In genomic region chr9:19451240-19452087, GRCh38 we compare ENCODE assay signal across 11 cellular contexts. TPM values are rescaled to one million over a fixed set of nuclear protein-coding genes. Genes with fewer than 3 reads are reported as not detected.
A peak's percentile ranks its signal among the peaks of the same experiment; 100 is the strongest.
DNase-seq lines count a peak whose midpoint lies in the region; ATAC-seq and TF ChIP-seq lines count a peak whose summit lies in the region.
"Had no signal": no experiment of that assay in that cellular context is flagged by ENCODE, and none has a peak within 500 bp of the region (broad histone marks: within the 10 kb centered on the region; RNA-seq: fewer than 3 reads in every experiment).

No MANE protein-coding gene starts in this region.

- WGBS in spleen, 5 donors = 71 to 83% (median 77%) methylated on average over 9 of the region's 9 CpGs

- H3K4me1 Mint-ChIP-seq in natural killer cell treated with Interleukin-12 subunit alpha and Interleukin-12 subunit beta and Interleukin-15 and Interleukin-18, amount 100 ng/mL, for 72 hours (ENCODE audit: low read depth in 2 of 2) = no peaks in the 10 kb centered on the region
- H3K4me1 Mint-ChIP-seq: T-cell had no signal

- H3K4me1 ChIP-seq in spleen (peaks cover 0 to 1% (median 0%) of the 10 kb centered on the region in 6 donors), osteoblast (ENCODE audit: insufficient read depth, low read length) (no peaks in the 10 kb centered on the region)

- no peak overlapping the region for H3K4me2 ChIP-seq in osteoblast (ENCODE audit: insufficient read depth, low read length)

- no peaks in the 10 kb centered on the region for H4K20me1 ChIP-seq in osteoblast (ENCODE audit: insufficient read depth, low read length)

- H3K27ac ChIP-seq in spleen (peak overlapping the region in 5 of 8 donors; percentile 17 to 77 (median 58)), osteoblast (ENCODE audit: low read depth, low read length) (no peak overlapping the region)

- peaks cover 0 to 24% (median 3%) of the 10 kb centered on the region in 6 donors for H3K36me3 ChIP-seq in spleen
- no peaks in the 10 kb centered on the region for H3K36me3 ChIP-seq in osteoblast (ENCODE audit: insufficient read depth, low read length)

- DNase-seq in spleen (no peak), NCI-H1930 (lab: John Stamatoyannopoulos, UW) (no peak), osteoblast (ENCODE audit: insufficient read length, low spot score, missing footprints) (no peak)
- DNase-seq in natural killer cell treated with Interleukin-12 subunit alpha and Interleukin-12 subunit beta and Interleukin-15 and Interleukin-18, amount 100 ng/mL, for 72 hours (ENCODE audit: low spot score) = no peak
- DNase-seq: amniotic stem cell; NCI-H446 treated with DMSO at 0.1 percent for 48 hours; stimulated activated naive CD4-positive, alpha-beta T cell; T-cell had no signal

- H3K27me3 Mint-ChIP-seq in natural killer cell treated with Interleukin-12 subunit alpha and Interleukin-12 subunit beta and Interleukin-15 and Interleukin-18, amount 100 ng/mL, for 72 hours = no peaks in the 10 kb centered on the region
- H3K27me3 Mint-ChIP-seq: T-cell had no signal

- intact Hi-C loops in spleen (cut with DNase I; ENCODE audit: low total_unique reads) = loop anchor here (10.0 kb wide), 2 partner anchors 397 to 1197 kb away; no protein-coding TSS in a partner anchor

- TF ChIP-seq CTCF in spleen (IDR thresholded peaks at IDR 0.05 in 8 of 11, conservative IDR thresholded peaks at IDR 0.05 in 3 of 11) = no peak
- no peak for TF ChIP-seq CTCF in osteoblast (IDR thresholded peaks at IDR 0.05; ENCODE audit: extremely low read depth, low read depth, low read length)

- H3K4me3 ChIP-seq in spleen (peak overlapping the region in 2 of 8 donors; percentile 3 to 42), osteoblast (ENCODE audit: insufficient read depth, low read length) (no peak overlapping the region)

- no peak for TF ChIP-seq POLR2A in spleen (IDR thresholded peaks at IDR 0.05)

- H3K4me3 Mint-ChIP-seq in natural killer cell treated with Interleukin-12 subunit alpha and Interleukin-12 subunit beta and Interleukin-15 and Interleukin-18, amount 100 ng/mL, for 72 hours = no peak overlapping the region
- H3K4me3 Mint-ChIP-seq: T-cell had no signal

- no peak overlapping the region for H3K27ac Mint-ChIP-seq in natural killer cell treated with Interleukin-12 subunit alpha and Interleukin-12 subunit beta and Interleukin-15 and Interleukin-18, amount 100 ng/mL, for 72 hours
- H3K27ac Mint-ChIP-seq: T-cell had no signal

- H2AFZ ChIP-seq in osteoblast (ENCODE audit: low read length) = no peak overlapping the region

- H3K9me3 ChIP-seq in spleen (no peaks in the 10 kb centered on the region), osteoblast (ENCODE audit: low read depth, low read length) (no peaks in the 10 kb centered on the region)

- peak; percentile 96 for ATAC-seq in GM19035 (IDR thresholded peaks at IDR 0.05; ENCODE audit: unreplicated experiment)
- ATAC-seq in HG02571 (IDR thresholded peaks at IDR 0.05; ENCODE audit: unreplicated experiment) = peak; percentile 97
- ATAC-seq in HG03342 (IDR thresholded peaks at IDR 0.05; ENCODE audit: unreplicated experiment) = peak; percentile 97
- no peak for ATAC-seq in natural killer cell treated with Interleukin-12 subunit alpha and Interleukin-12 subunit beta and Interleukin-15 and Interleukin-18, amount 100 ng/mL, for 72 hours
- ATAC-seq: T-cell had no signal

- no peaks in the 10 kb centered on the region for H3K36me3 Mint-ChIP-seq in natural killer cell treated with Interleukin-12 subunit alpha and Interleukin-12 subunit beta and Interleukin-15 and Interleukin-18, amount 100 ng/mL, for 72 hours

- no peaks in the 10 kb centered on the region for H3K79me2 ChIP-seq in osteoblast (ENCODE audit: insufficient read depth, low read length)

- no peaks in the 10 kb centered on the region for H3K9me3 Mint-ChIP-seq in natural killer cell treated with Interleukin-12 subunit alpha and Interleukin-12 subunit beta and Interleukin-15 and Interleukin-18, amount 100 ng/mL, for 72 hours
- H3K9me3 Mint-ChIP-seq: T-cell had no signal

- H3K27me3 ChIP-seq in spleen (replicated peaks in 1 of 7) = no peaks in the 10 kb centered on the region
- H3K27me3 ChIP-seq in osteoblast (ENCODE audit: insufficient read depth, low read length) = no peaks in the 10 kb centered on the region

RNA-seq across cellular contexts. Expression of gene ACER2, which starts 42.7 kb away (rescaled TPM):
- total RNA-seq in spleen (1 to 10 TPM; 2.7 to 7.2 (median 4.4) TPM), osteoblast (1.5 and 2.2 TPM in 2 replicates)
- polyA plus RNA-seq in spleen = under 1 TPM; 0.09 to 0.45 (median 0.15) TPM
- 1 to 10 TPM in 1 of 2 donors, under 1 TPM in 1; 0.90 to 2.6 TPM for total RNA-seq in natural killer cell treated with Interleukin-12 subunit alpha and Interleukin-12 subunit beta and Interleukin-15 and Interleukin-18, amount 100 ng/mL, for 72 hours

Comparison
In these comparisons a context has a peak if more than half of its experiments do, and no peak if none do; other contexts are left out.
1. ATAC-seq: peak in GM19035 (single experiment), HG02571 (single experiment) and HG03342 (single experiment); none in natural killer cell treated with Interleukin-12 subunit alpha and Interleukin-12 subunit beta and Interleukin-15 and Interleukin-18, amount 100 ng/mL, for 72 hours (0 of 2).